In the genomic region with DNA sequence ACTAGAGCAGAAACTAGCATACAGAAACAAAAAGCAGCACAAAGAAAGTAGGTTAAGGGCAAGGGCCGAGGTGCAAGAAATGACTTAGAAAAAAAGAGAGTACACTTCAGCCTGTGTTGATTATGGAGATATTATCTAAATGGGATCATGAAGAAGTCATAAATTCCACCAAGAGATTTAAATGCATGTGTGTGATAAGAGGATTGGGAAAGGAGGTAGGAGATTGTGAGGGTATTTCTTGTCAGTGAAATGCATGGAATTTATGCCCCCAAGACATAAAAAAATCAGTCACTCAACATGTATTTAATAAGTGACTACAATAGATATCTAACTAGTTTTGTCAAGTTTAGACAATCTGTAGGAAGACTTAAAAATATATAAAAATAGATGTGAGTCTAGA, we compare ENCODE assay signal across 31 cellular contexts.
DNase-seq lines count a peak whose midpoint lies in the region; ATAC-seq, FAIRE-seq and TF ChIP-seq lines count a peak whose summit lies in the region.
"Had no signal": no experiment of that assay in that cellular context is flagged by ENCODE, and none has a peak within 500 bp of the region (broad histone marks: within the 10 kb centered on the region; RNA-seq: fewer than 3 reads in every experiment).

No MANE protein-coding gene starts in this region.

- H3K4me1 Mint-ChIP-seq in mesothelial cell of epicardium: peaks cover 15% of the 10 kb centered on the region
- no peaks in the 10 kb centered on the region for H3K4me1 Mint-ChIP-seq in type B pancreatic cell (ENCODE audit: unreplicated experiment)
- H3K4me1 Mint-ChIP-seq: B cell; stimulated activated memory B cell treated with anti-CD40 and anti-IgM and Interleukin-4, amounts not matched to agents 10 μg/mL and 1 μg/mL and 100 μg/mL, for 72 hours had no signal

- H3K9me3 ChIP-seq in cardiac muscle cell (ENCODE audit: low read depth) (no peaks in the 10 kb centered on the region), K562 (replicated peaks; ENCODE audit: control insufficient read depth, insufficient read depth, low read depth, low read length) (no peaks in the 10 kb centered on the region)

- 8% methylated on average over 1 of the region's 1 CpG for WGBS in K562 (ENCODE audit: insufficient coverage, low coverage, missing lambda C conversion rate)

- DNase-seq in cardiac muscle cell (ENCODE audit: low read depth in 1 of 2, low spot score in 1 of 2): no peak
- no peak for DNase-seq in Right ventricle myocardium inferior (ENCODE audit: missing footprints)
- no peak for DNase-seq in K562 (ENCODE audit: extremely low read depth in 1 of 4, low spot score in 3 of 4)
- DNase-seq in mesothelial cell of epicardium (ENCODE audit: low spot score in 2 of 2, unreplicated experiment in 2 of 2): no peak
- DNase-seq in type B pancreatic cell (ENCODE audit: extremely low spot score, unreplicated experiment): no peak
- no peak for DNase-seq in RCC 7860 (ENCODE audit: low spot score)
- no peak for DNase-seq in kidney tubule cell (ENCODE audit: low spot score)
- DNase-seq in NCI-H1694 (lab: John Stamatoyannopoulos, UW): no peak
- DNase-seq: activated CD4-positive, alpha-beta T cell treated with anti-CD3 and anti-CD28 coated beads, Interleukin-2, amount 50 U/mL, for 48 hours; activated CD4-positive, CD25-positive, alpha-beta regulatory T cell; activated CD8-positive, alpha-beta memory T cell treated with anti-CD3 and anti-CD28 coated beads, Interleukin-2, amount 50 U/mL, for 4 hours; aorta; central memory CD4-positive, alpha-beta T cell; dermis blood vessel endothelial cell; HCEC 1CT; NCI-H1048; NCI-H2081; NCI-H510A; retina; stimulated activated CD4-positive, alpha-beta T cell treated with anti-CD3 and anti-CD28 coated beads, Interleukin-4, amount 100 ng/mL, for 1 hour; SW 1271 had no signal

- H3K4me1 ChIP-seq in cardiac muscle cell (ENCODE audit: low read depth) (no peaks in the 10 kb centered on the region), K562 (replicated peaks in 1 of 2; ENCODE audit: control insufficient read depth in 2 of 2, insufficient read depth in 2 of 2, low read length in 2 of 2) (no peaks in the 10 kb centered on the region)
- H3K4me1 ChIP-seq: spleen had no signal

- H3K79me2 ChIP-seq in K562 (ENCODE audit: control insufficient read depth, insufficient read depth, low read length): no peaks in the 10 kb centered on the region

- H3K36me3 Mint-ChIP-seq in mesothelial cell of epicardium: no peaks in the 10 kb centered on the region
- no peaks in the 10 kb centered on the region for H3K36me3 Mint-ChIP-seq in type B pancreatic cell
- H3K36me3 Mint-ChIP-seq: activated naive CD8-positive, alpha-beta T cell; stimulated activated memory B cell treated with anti-CD40 and anti-IgM and Interleukin-4, amounts not matched to agents 10 μg/mL and 1 μg/mL and 100 μg/mL, for 72 hours had no signal

- H3K27ac Mint-ChIP-seq in mesothelial cell of epicardium (peak overlapping the region; percentile 69), type B pancreatic cell (peak overlapping the region; percentile 57)
- H3K27ac Mint-ChIP-seq: activated naive CD8-positive, alpha-beta T cell; activated T-helper 2 cell treated with anti-CD3 and anti-CD28 coated beads, Interferon-gamma antibody, Interleukin-2, Interleukin-4, amounts not matched to agents 10 μg/mL and 5 μg/mL and 100 μg/mL, durations not matched to agents 14 hours and 24 hours and 36 hours; B cell; stimulated activated memory B cell treated with anti-CD40 and anti-IgM and Interleukin-4, amounts not matched to agents 10 μg/mL and 1 μg/mL and 100 μg/mL, for 72 hours had no signal

- CTCF ChIA-PET in K562 (lab: Yijun Ruan, JAX; ENCODE audit: low intra/inter-chr PET ratio): no interaction called here

- peak overlapping the region; percentile 52 for H3K4me2 ChIP-seq in K562 (ENCODE audit: insufficient read depth, low read length)

- TF ChIP-seq CTCF in cardiac muscle cell (IDR thresholded peaks at IDR 0.05; ENCODE audit: low read depth, low read length) (no peak), K562 (IDR thresholded peaks at IDR 0.05 in 2 of 3, conservative IDR thresholded peaks at IDR 0.05 in 1 of 3; ENCODE audit: insufficient read depth in 2 of 3, low read depth in 1 of 3, low read length in 3 of 3) (no peak), mesothelial cell of epicardium (IDR thresholded peaks at IDR 0.05; ENCODE audit: unreplicated experiment) (no peak), type B pancreatic cell (conservative IDR thresholded peaks at IDR 0.05) (no peak)

- H3K9me1 ChIP-seq in K562 (ENCODE audit: control insufficient read depth, insufficient read depth, low read length): no peaks in the 10 kb centered on the region

- H3K27me3 Mint-ChIP-seq in mesothelial cell of epicardium (ENCODE audit: low read depth): no peaks in the 10 kb centered on the region
- H3K27me3 Mint-ChIP-seq in type B pancreatic cell: no peaks in the 10 kb centered on the region
- H3K27me3 Mint-ChIP-seq: activated naive CD8-positive, alpha-beta T cell; B cell; stimulated activated memory B cell treated with anti-CD40 and anti-IgM and Interleukin-4, amounts not matched to agents 10 μg/mL and 1 μg/mL and 100 μg/mL, for 72 hours had no signal

- FAIRE-seq in K562 (lab: Jason Lieb, UNC) (no peak), RCC 7860 (lab: Jason Lieb, UNC) (no peak)
- FAIRE-seq: GM12891, urothelium cell line had no signal

- H3K27me3 ChIP-seq in cardiac muscle cell: no peaks in the 10 kb centered on the region
- H3K27me3 ChIP-seq in K562 (ENCODE audit: control insufficient read depth in 2 of 2, insufficient read depth in 2 of 2, low read length in 2 of 2): no peaks in the 10 kb centered on the region
- H3K27me3 ChIP-seq: spleen had no signal

- H3K9me3 Mint-ChIP-seq in mesothelial cell of epicardium (peaks cover 4% of the 10 kb centered on the region), type B pancreatic cell (no peaks in the 10 kb centered on the region)
- H3K9me3 Mint-ChIP-seq: stimulated activated memory B cell treated with anti-CD40 and anti-IgM and Interleukin-4, amounts not matched to agents 10 μg/mL and 1 μg/mL and 100 μg/mL, for 72 hours had no signal

- intact Hi-C loops in Right ventricle myocardium inferior (cut with DNase I) (no loop called here), K562 (cut with micrococcal nuclease) (no loop called here)

- in situ Hi-C loops in K562 (cut with MboI): no loop called here

- H3K36me3 ChIP-seq in cardiac muscle cell: no peaks in the 10 kb centered on the region
- H3K36me3 ChIP-seq in K562 (ENCODE audit: control insufficient read depth, insufficient read depth, low read length): no peaks in the 10 kb centered on the region
- H3K36me3 ChIP-seq: spleen had no signal

- H2AFZ ChIP-seq in K562 (ENCODE audit: low read depth, low read length): peak overlapping the region; percentile 63

- H3K4me3 Mint-ChIP-seq in mesothelial cell of epicardium (no peak overlapping the region), type B pancreatic cell (peak overlapping the region; percentile 62)
- H3K4me3 Mint-ChIP-seq: activated naive CD8-positive, alpha-beta T cell; B cell had no signal

- H4K20me1 ChIP-seq in K562 (replicated peaks; ENCODE audit: control insufficient read depth, insufficient read depth, low read length): no peaks in the 10 kb centered on the region

- no TSS peak for BruUV-seq in K562 (replicated peaks; lab: Mats Ljungman, UMichigan)

- no peak for TF ChIP-seq POLR2A in K562 (conservative IDR thresholded peaks at IDR 0.05)

- H3K4me3 ChIP-seq in cardiac muscle cell: peak overlapping the region; percentile 30
- peak overlapping the region; percentile 36 for H3K4me3 ChIP-seq in K562
- H3K4me3 ChIP-seq: lung, spleen had no signal

- POLR2A ChIA-PET in K562 (lab: Yijun Ruan, JAX): interaction anchor here (0.5 to 0.6 kb wide), 2 partner anchors 18 to 651 kb away, joined by 3 read pairs; no protein-coding TSS in a partner anchor

- no peak for TF ChIP-seq RAD21 in K562 (CRISPR knock-in tag; conservative IDR thresholded peaks at IDR 0.05 in 1 of 2, IDR thresholded peaks at IDR 0.05 in 1 of 2)

- H3K27ac ChIP-seq in cardiac muscle cell: no peak overlapping the region
- H3K27ac ChIP-seq in K562 (ENCODE audit: extremely low read depth, low read depth, low read length): no peak overlapping the region
- H3K27ac ChIP-seq: HL-60, RWPE1, spleen had no signal

- H3K9ac ChIP-seq in K562 (ENCODE audit: insufficient read depth in 1 of 2, low read depth in 2 of 2, low read length in 2 of 2): peak overlapping the region in 1 of 2 experiments; percentile 25; a peak in 1 of 4 replicates

- TF ChIP-seq EP300 in K562 (IDR thresholded peaks at IDR 0.05; ENCODE audit: low read length): no peak

- ATAC-seq in Right ventricle myocardium inferior (no peak), K562 (no peak)
- ATAC-seq: stimulated activated memory B cell treated with anti-CD40 and anti-IgM and Interleukin-4, amounts not matched to agents 10 μg/mL and 1 μg/mL and 100 μg/mL, for 72 hours had no signal

TF ChIP-seq in K562, 482 proteins besides CTCF, POLR2A, EP300 and RAD21 (continues in another document):
- TF ChIP-seq HDAC3 (IDR thresholded peaks at IDR 0.05; ENCODE audit: borderline replicate concordance, partially characterized antibody): no peak
- TF ChIP-seq, protein P1, sequence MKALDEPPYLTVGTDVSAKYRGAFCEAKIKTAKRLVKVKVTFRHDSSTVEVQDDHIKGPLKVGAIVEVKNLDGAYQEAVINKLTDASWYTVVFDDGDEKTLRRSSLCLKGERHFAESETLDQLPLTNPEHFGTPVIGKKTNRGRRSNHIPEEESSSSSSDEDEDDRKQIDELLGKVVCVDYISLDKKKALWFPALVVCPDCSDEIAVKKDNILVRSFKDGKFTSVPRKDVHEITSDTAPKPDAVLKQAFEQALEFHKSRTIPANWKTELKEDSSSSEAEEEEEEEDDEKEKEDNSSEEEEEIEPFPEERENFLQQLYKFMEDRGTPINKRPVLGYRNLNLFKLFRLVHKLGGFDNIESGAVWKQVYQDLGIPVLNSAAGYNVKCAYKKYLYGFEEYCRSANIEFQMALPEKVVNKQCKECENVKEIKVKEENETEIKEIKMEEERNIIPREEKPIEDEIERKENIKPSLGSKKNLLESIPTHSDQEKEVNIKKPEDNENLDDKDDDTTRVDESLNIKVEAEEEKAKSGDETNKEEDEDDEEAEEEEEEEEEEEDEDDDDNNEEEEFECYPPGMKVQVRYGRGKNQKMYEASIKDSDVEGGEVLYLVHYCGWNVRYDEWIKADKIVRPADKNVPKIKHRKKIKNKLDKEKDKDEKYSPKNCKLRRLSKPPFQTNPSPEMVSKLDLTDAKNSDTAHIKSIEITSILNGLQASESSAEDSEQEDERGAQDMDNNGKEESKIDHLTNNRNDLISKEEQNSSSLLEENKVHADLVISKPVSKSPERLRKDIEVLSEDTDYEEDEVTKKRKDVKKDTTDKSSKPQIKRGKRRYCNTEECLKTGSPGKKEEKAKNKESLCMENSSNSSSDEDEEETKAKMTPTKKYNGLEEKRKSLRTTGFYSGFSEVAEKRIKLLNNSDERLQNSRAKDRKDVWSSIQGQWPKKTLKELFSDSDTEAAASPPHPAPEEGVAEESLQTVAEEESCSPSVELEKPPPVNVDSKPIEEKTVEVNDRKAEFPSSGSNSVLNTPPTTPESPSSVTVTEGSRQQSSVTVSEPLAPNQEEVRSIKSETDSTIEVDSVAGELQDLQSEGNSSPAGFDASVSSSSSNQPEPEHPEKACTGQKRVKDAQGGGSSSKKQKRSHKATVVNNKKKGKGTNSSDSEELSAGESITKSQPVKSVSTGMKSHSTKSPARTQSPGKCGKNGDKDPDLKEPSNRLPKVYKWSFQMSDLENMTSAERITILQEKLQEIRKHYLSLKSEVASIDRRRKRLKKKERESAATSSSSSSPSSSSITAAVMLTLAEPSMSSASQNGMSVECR (CRISPR knock-in tag; IDR thresholded peaks at IDR 0.05): no peak
